ENCODE assay signal across 21 cellular contexts in genomic region chr15:53861792-53862191, GRCh38.
"Had no signal": no experiment of that assay in that cellular context is flagged by ENCODE, and none has a peak within 500 bp of the region (broad histone marks: within the 10 kb centered on the region; RNA-seq: fewer than 3 reads in every experiment).

No MANE protein-coding gene starts in this region.

- H3K27me3 Mint-ChIP-seq: IgD-negative memory B cell had no signal

- H3K4me3 ChIP-seq: K562 had no signal

- DNase-seq: MV-4-11, NCI-H1048, NCI-H1105, NCI-H1417, NCI-H1436 treated with DMSO at 0.1 percent for 48 hours, NCI-H1694, NCI-H187 treated with DMSO at 0.1 percent for 48 hours, NCI-H2029 treated with DMSO at 0.1 percent for 48 hours, NCI-H2171 treated with DMSO at 0.1 percent for 48 hours, NCI-H345, NCI-H524, NCI-H526 treated with DMSO at 0.1 percent for 48 hours, NCI-H774, PC-3, SHP77, SK-N-SH, SW 1271 had no signal

- H3K9me3 Mint-ChIP-seq: IgD-negative memory B cell had no signal

- H3K4me2 ChIP-seq: SK-N-SH had no signal

- H3K4me1 Mint-ChIP-seq: IgD-negative memory B cell had no signal

- H3K36me3 Mint-ChIP-seq: IgD-negative memory B cell had no signal

- H3K9me2 ChIP-seq: SK-N-SH had no signal

- ATAC-seq: K562, Panc1, PC-3 had no signal

- H3K27ac Mint-ChIP-seq: IgD-negative memory B cell had no signal

- H3K27ac ChIP-seq: RWPE1 had no signal
